ENCODE assay signal across 8 cellular contexts in genomic region chr3:72887378-72887722, GRCh38. TPM values are rescaled to one million over a fixed set of nuclear protein-coding genes. Genes with fewer than 3 reads are reported as not detected.
DNase-seq lines count a peak whose midpoint lies in the region; ATAC-seq and TF ChIP-seq lines count a peak whose summit lies in the region.

No MANE protein-coding gene starts in this region.

- 1 to 2% (median 2%) methylated on average over 6 of the region's 6 CpGs for WGBS in heart left ventricle, 4 donors
- WGBS in mesendoderm (ENCODE audit: extremely low coverage, insufficient coverage, low lambda C conversion rate) = no CpG with 5 or more reads among the region's 6 CpGs

- H3K79me1 ChIP-seq in mesendoderm (ENCODE audit: low read length) = no peaks in the 10 kb centered on the region

- no peak overlapping the region for H3K23ac ChIP-seq in mesendoderm (ENCODE audit: low read length)

- H3K9ac ChIP-seq in mesendoderm (ENCODE audit: low read length) = peak overlapping the region; percentile 43

- H3K9me3 ChIP-seq in heart left ventricle (peaks cover 0 to 5% (median 0%) of the 10 kb centered on the region in 12 donors), vagina (no peaks in the 10 kb centered on the region)

- H4K8ac ChIP-seq in mesendoderm (ENCODE audit: low read depth, low read length) = no peak overlapping the region

- no peak for DNase-seq in heart left ventricle
- DNase-seq in left ventricle myocardium superior = no peak
- no peak for DNase-seq in mesendoderm
- DNase-seq in vagina (ENCODE audit: extremely low spot score in 2 of 2) = no peak
- no peak for DNase-seq in AML-193 (lab: John Stamatoyannopoulos, UW)
- DNase-seq in GM13976 (ENCODE audit: low spot score) = no peak

- no peaks in the 10 kb centered on the region for H3K36me3 ChIP-seq in heart left ventricle
- H3K36me3 ChIP-seq in mesendoderm (ENCODE audit: control insufficient read depth, insufficient read depth, low read length) = no peaks in the 10 kb centered on the region
- H3K36me3 ChIP-seq in vagina = no peaks in the 10 kb centered on the region

- TF ChIP-seq CTCF in heart left ventricle (IDR thresholded peaks at IDR 0.05) = no peak
- no peak for TF ChIP-seq CTCF in brain (conservative IDR thresholded peaks at IDR 0.05)
- TF ChIP-seq CTCF in vagina (IDR thresholded peaks at IDR 0.05) = no peak
- TF ChIP-seq CTCF in GM13976 (IDR thresholded peaks at IDR 0.05; ENCODE audit: borderline replicate concordance, control extremely low read depth, extremely low read depth, insufficient read depth, missing control alignments) = no peak

- intact Hi-C loops in heart left ventricle (cut with DNase I) = loop anchor here in 1 of 10 donors (5.0 kb wide), 1 partner anchor 40 kb away; the partner anchor contains the start of gene SHQ1
- intact Hi-C loops in left ventricle myocardium superior (cut with micrococcal nuclease) = no loop called here
- intact Hi-C loops in vagina (cut with DNase I) = no loop called here

- H3K36me3 Mint-ChIP-seq in brain = no peaks in the 10 kb centered on the region

- no peaks in the 10 kb centered on the region for H3K79me2 ChIP-seq in mesendoderm (ENCODE audit: control insufficient read depth, insufficient read depth, low read length)

- peaks cover 0 to 16% (median 0%) of the 10 kb centered on the region in 9 donors for H3K27me3 ChIP-seq in heart left ventricle
- H3K27me3 ChIP-seq in mesendoderm (ENCODE audit: insufficient read depth, low read length, poor library complexity) = no peaks in the 10 kb centered on the region
- no peaks in the 10 kb centered on the region for H3K27me3 ChIP-seq in vagina

- H3K4me3 Mint-ChIP-seq in brain = peak overlapping the region; percentile 83 to 96 (median 88)

- H3K4me1 Mint-ChIP-seq in brain = peaks cover 45% of the 10 kb centered on the region

- H3K9me3 Mint-ChIP-seq in brain = peaks cover 0 to 5% (median 4%) of the 10 kb centered on the region in 5 experiments

- peak overlapping the region; percentile 81 for H3K4me2 ChIP-seq in mesendoderm (ENCODE audit: low read length)

- peaks cover 3% of the 10 kb centered on the region for H3K27me3 Mint-ChIP-seq in brain

- no peak overlapping the region for H2BK5ac ChIP-seq in mesendoderm (ENCODE audit: low read length)

- no peak overlapping the region for H4K5ac ChIP-seq in mesendoderm (ENCODE audit: low read length)

- TF ChIP-seq POLR2A in heart left ventricle (IDR thresholded peaks at IDR 0.05) (no peak), vagina (IDR thresholded peaks at IDR 0.05) (no peak)

- H3K18ac ChIP-seq in mesendoderm (ENCODE audit: low read length) = no peak overlapping the region

- no peak overlapping the region for H2AK5ac ChIP-seq in mesendoderm (ENCODE audit: low read length)

- peak in 1 of 4 donors; percentile 2 for ATAC-seq in heart left ventricle
- no peak for ATAC-seq in left ventricle myocardium superior
- no peak for ATAC-seq in HG03196 (IDR thresholded peaks at IDR 0.05; ENCODE audit: unreplicated experiment)

- in situ Hi-C loops in GM13976 (cut with MboI; ENCODE audit: low sequenced_read_pairs, unreplicated experiment) = no loop called here

- H2BK120ac ChIP-seq in mesendoderm (ENCODE audit: low read depth, low read length) = no peak overlapping the region

- H3K4me3 ChIP-seq in heart left ventricle (peak overlapping the region; percentile 23 to 78 (median 56)), mesendoderm (ENCODE audit: low read length) (no peak overlapping the region), vagina (peak overlapping the region; percentile 49 to 54)

- H3K56ac ChIP-seq in mesendoderm (ENCODE audit: low read length) = peak overlapping the region; percentile 17

- no peak overlapping the region for H2BK15ac ChIP-seq in mesendoderm (replicated peaks; ENCODE audit: low read depth)

- peaks cover 0 to 39% (median 19%) of the 10 kb centered on the region in 12 donors for H3K4me1 ChIP-seq in heart left ventricle
- H3K4me1 ChIP-seq in mesendoderm (ENCODE audit: control insufficient read depth, low read depth, low read length) = peaks cover 2% of the 10 kb centered on the region
- H3K4me1 ChIP-seq in vagina = peaks cover 40% of the 10 kb centered on the region

- peak overlapping the region in 10 of 12 donors; percentile 9 to 77 (median 48) for H3K27ac ChIP-seq in heart left ventricle
- H3K27ac ChIP-seq in mesendoderm (ENCODE audit: low read depth, low read length) = no peak overlapping the region
- H3K27ac ChIP-seq in vagina = peak overlapping the region; percentile 70

- peak overlapping the region in 4 of 5 experiments; percentile 29 to 92 (median 68) for H3K27ac Mint-ChIP-seq in brain

- no peak overlapping the region for H3K4ac ChIP-seq in mesendoderm (ENCODE audit: low read depth, low read length)

RNA-seq across cellular contexts. Expression of gene GXYLT2, which starts 0.5 kb away (rescaled TPM):
- total RNA-seq in heart left ventricle = 10 to 100 TPM; 12.7 to 35.2 (median 17.7) TPM
- polyA plus RNA-seq in heart left ventricle = 1 to 10 TPM; 3.4 to 5.1 TPM
- total RNA-seq in left ventricle myocardium superior = 7.3 TPM
- 0.88 TPM for polyA plus RNA-seq in brain (ENCODE audit: insufficient read depth, low read depth, low replicate concordance)
- polyA plus RNA-seq in mesendoderm (2013, experiment 1 of 2) = 2.1 TPM
- polyA plus RNA-seq in mesendoderm (2013, experiment 2 of 2) = 2.2 TPM
- total RNA-seq in vagina = 10.1 TPM

RNA-seq across cellular contexts. Expression of gene SHQ1, which starts 39.1 kb away (rescaled TPM):
- total RNA-seq in heart left ventricle = 10 to 100 TPM; 13.6 to 26.0 (median 19.9) TPM
- 10 to 100 TPM in 1 of 2 donors, 1 to 10 TPM in 1; 7.2 to 24.9 TPM for polyA plus RNA-seq in heart left ventricle
- total RNA-seq in left ventricle myocardium superior = 17.0 TPM
- polyA plus RNA-seq in brain (ENCODE audit: insufficient read depth, low read depth, low replicate concordance) = 5.8 TPM
- polyA plus RNA-seq in mesendoderm (2013, experiment 1 of 2) = 20.5 TPM
- 19.5 TPM for polyA plus RNA-seq in mesendoderm (2013, experiment 2 of 2)
- total RNA-seq in vagina = 12.3 TPM
